23 cellular contexts compared by ENCODE assay signal in genomic region chr17:74485012-74485743, GRCh38. TPM values are rescaled to one million over a fixed set of nuclear protein-coding genes. Genes with fewer than 3 reads are reported as not detected.
"Had no signal": no experiment of that assay in that cellular context is flagged by ENCODE, and none has a peak within 500 bp of the region (broad histone marks: within the 10 kb centered on the region; RNA-seq: fewer than 3 reads in every experiment).

No MANE protein-coding gene starts in this region.

- ATAC-seq: activated CD4-positive, alpha-beta T cell treated with anti-CD3 and anti-CD28 coated beads for 36 hours; activated CD8-positive, alpha-beta T cell treated with anti-CD3 and anti-CD28 coated beads for 36 hours; naive thymus-derived CD8-positive, alpha-beta T cell; sciatic nerve; T-cell had no signal

- H3K27me3 ChIP-seq: colonic mucosa had no signal

- DNase-seq: activated CD4-positive, alpha-beta T cell treated with anti-CD3 and anti-CD28 coated beads for 36 hours; activated CD8-positive, alpha-beta memory T cell treated with anti-CD3 and anti-CD28 coated beads, Interleukin-2, amount 50 U/mL, for 4 hours; activated CD8-positive, alpha-beta T cell treated with anti-CD3 and anti-CD28 coated beads for 36 hours; activated naive CD4-positive, alpha-beta T cell treated with anti-CD3 and anti-CD28 coated beads, Interleukin-2, amount 10 ng/mL, durations not matched to agents 7 days and 5 days; colonic mucosa; effector CD4-positive, alpha-beta T cell; hypothalamus; occipital lobe; stimulated activated CD4-positive, alpha-beta T cell treated with anti-CD3 and anti-CD28 coated beads, Interleukin-12 subunit alpha, Interleukin-12 subunit beta, amount 100 ng/mL, for 4 hours; T-cell; T1000 had no signal

- H3K27ac ChIP-seq: adrenal gland, colonic mucosa, epithelial cell of prostate, thoracic aorta had no signal

- H3K4me3 ChIP-seq: adrenal gland, colonic mucosa, mucosa of descending colon, thoracic aorta had no signal

- H3K9me3 ChIP-seq: adrenal gland, colonic mucosa, mucosa of descending colon, thoracic aorta had no signal

- H3K4me1 ChIP-seq: adrenal gland, colonic mucosa had no signal

- H3K36me3 ChIP-seq: adrenal gland, colonic mucosa, thoracic aorta had no signal

RNA-seq across cellular contexts. Expression of gene CD300A, which starts 18.7 kb away (rescaled TPM):
- total RNA-seq: glomerular endothelial cell, lung microvascular endothelial cell had no signal

RNA-seq across cellular contexts. Expression of gene CD300LB, which starts 46.1 kb away (rescaled TPM):
- total RNA-seq: activated CD4-positive, alpha-beta T cell treated with anti-CD3 and anti-CD28 coated beads for 36 hours; activated CD8-positive, alpha-beta T cell treated with anti-CD3 and anti-CD28 coated beads for 36 hours; activated T-helper 1 cell treated with anti-CD3 and anti-CD28 coated beads, Interleukin-12 subunit alpha, Interleukin-12 subunit beta, Interleukin-2, Interleukin-4 antibody, amounts not matched to agents 30 ng/mL and 10 ng/mL and 1 ng/mL, durations not matched to agents 14 hours and 24 hours and 36 hours; cardiac septum; glomerular endothelial cell; lung microvascular endothelial cell; naive thymus-derived CD8-positive, alpha-beta T cell; occipital lobe; progenitor cell of endocrine pancreas; T-cell; urinary bladder had no signal

RNA-seq across cellular contexts. Expression of gene GPRC5C, which starts 53.3 kb away (rescaled TPM):
- total RNA-seq: activated T-helper 1 cell treated with anti-CD3 and anti-CD28 coated beads, Interleukin-12 subunit alpha, Interleukin-12 subunit beta, Interleukin-2, Interleukin-4 antibody, amounts not matched to agents 30 ng/mL and 10 ng/mL and 1 ng/mL, durations not matched to agents 14 hours and 24 hours and 36 hours; naive thymus-derived CD8-positive, alpha-beta T cell had no signal
